Comparison of ENCODE assay signal across 28 cellular contexts in the genomic region with DNA sequence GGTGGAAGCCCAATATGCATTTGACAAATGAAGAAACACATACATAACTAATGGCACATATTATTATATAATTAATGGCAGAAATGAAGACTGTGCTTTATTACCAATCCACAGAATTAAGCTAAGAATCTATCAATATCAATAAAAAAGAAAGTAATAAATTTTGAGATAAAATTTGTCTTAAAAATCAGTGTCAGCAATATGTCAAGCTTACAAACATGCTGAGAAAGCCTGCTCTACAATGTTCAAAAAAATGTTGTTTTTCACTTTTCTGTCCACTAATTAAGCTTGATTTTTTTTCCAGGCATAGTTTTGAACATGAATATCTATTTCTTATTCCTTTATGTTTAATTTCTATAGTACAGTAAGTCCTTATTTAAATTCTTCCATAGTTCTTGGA.
"Had no signal": no experiment of that assay in that cellular context is flagged by ENCODE, and none has a peak within 500 bp of the region (broad histone marks: within the 10 kb centered on the region; RNA-seq: fewer than 3 reads in every experiment).

No MANE protein-coding gene starts in this region.

- DNase-seq: naive thymus-derived CD8-positive, alpha-beta T cell; nephron progenitor cell; nucleus accumbens; pancreas; right cardiac atrium; spleen; stimulated activated CD4-positive, alpha-beta T cell treated with anti-CD3 and anti-CD28 coated beads, Interleukin-12 subunit alpha, Interleukin-12 subunit beta, amount 100 ng/mL, for 4 hours; stimulated activated CD4-positive, alpha-beta T cell treated with anti-CD3 and anti-CD28 coated beads, Interleukin-1b, Interleukin-23, amount 100 ng/mL, for 48 hours; stimulated activated CD4-positive, alpha-beta T cell treated with anti-CD3 and anti-CD28 coated beads, Interleukin-4, amount 100 ng/mL, for 1 hour; stimulated activated CD4-positive, alpha-beta T cell treated with anti-CD3 and anti-CD28 coated beads, Interleukin-4, amount 100 ng/mL, for 4 hours; stimulated activated CD8-positive, alpha-beta memory T cell treated with anti-CD3 and anti-CD28 coated beads, Interleukin-4, amount 100 ng/mL, for 48 hours; stimulated activated naive CD4-positive, alpha-beta T cell; stimulated activated naive CD8-positive, alpha-beta T cell treated with anti-CD3 and anti-CD28 coated beads, Interleukin-15, amount 100 ng/mL, for 72 hours; stimulated activated naive CD8-positive, alpha-beta T cell treated with anti-CD3 and anti-CD28 coated beads, Interleukin-15, Interleukin-2, amounts not matched to agents 100 U/mL and 50 U/mL, for 24 hours; substantia nigra; testis; tibial artery; transverse colon; upper lobe of right lung; uterus had no signal

- H3K27me3 ChIP-seq: neutrophil, pancreas, spleen, suprapubic skin, testis, tibial artery, transverse colon, upper lobe of right lung, uterus had no signal

- ATAC-seq: naive thymus-derived CD8-positive, alpha-beta T cell; natural killer cell treated with Interleukin-12 subunit alpha and Interleukin-12 subunit beta and Interleukin-15 and Interleukin-18, amount 100 ng/mL, for 72 hours; pancreas; right cardiac atrium; sciatic nerve; stimulated activated memory B cell treated with anti-CD40 and anti-IgM and Interleukin-4, amounts not matched to agents 10 μg/mL and 1 μg/mL and 100 μg/mL, for 72 hours; stimulated activated naive CD8-positive, alpha-beta T cell treated with anti-CD3 and anti-CD28 coated beads, Interleukin-15, amount 100 ng/mL, for 72 hours; stimulated activated naive CD8-positive, alpha-beta T cell treated with anti-CD3 and anti-CD28 coated beads, Interleukin-15, Interleukin-2, amounts not matched to agents 100 U/mL and 50 U/mL, for 24 hours; upper lobe of right lung had no signal

- H3K4me3 ChIP-seq: pancreas, prostate gland, skin epidermis, smooth muscle cell, spleen, suprapubic skin, testis, tibial artery, transverse colon, upper lobe of right lung, uterus had no signal

- H3K9me3 ChIP-seq: neutrophil, pancreas, prostate gland, spleen, suprapubic skin, testis, tibial artery, transverse colon, upper lobe of right lung, uterus had no signal

- H3K27ac ChIP-seq: neutrophil, pancreas, prostate gland, skin epidermis, spleen, suprapubic skin, testis, tibial artery, transverse colon, upper lobe of right lung, uterus had no signal

- FAIRE-seq: pancreas had no signal

- H3K4me1 ChIP-seq: pancreas, prostate gland, spleen, suprapubic skin, testis, tibial artery, transverse colon, upper lobe of right lung, uterus had no signal

- H3K4me2 ChIP-seq: smooth muscle cell had no signal

- H3K36me3 ChIP-seq: neutrophil, pancreas, prostate gland, spleen, suprapubic skin, tibial artery, transverse colon, upper lobe of right lung, uterus had no signal
